In the genomic region with DNA sequence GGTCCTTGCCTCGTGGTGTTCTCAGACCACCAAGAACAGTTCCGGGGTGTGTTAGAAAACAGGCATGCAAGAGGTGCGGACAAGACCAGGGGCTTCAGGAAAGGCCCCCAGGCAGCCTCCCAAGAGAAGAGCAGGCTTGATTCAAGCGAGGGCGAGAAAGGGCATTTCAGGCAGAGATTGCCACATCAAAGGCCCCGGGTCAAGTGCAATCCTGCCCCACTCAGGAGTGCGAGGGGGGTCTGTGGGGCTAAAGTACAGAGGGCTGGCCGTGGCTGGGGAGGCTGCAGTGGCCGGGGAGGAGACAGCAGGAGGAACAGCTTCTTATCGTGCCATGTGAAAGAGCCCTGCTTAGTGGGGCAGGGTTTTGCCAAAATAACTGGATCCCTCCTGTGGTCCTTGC, we compare ENCODE assay signal across 22 cellular contexts. TPM values are rescaled to one million over a fixed set of nuclear protein-coding genes. Genes with fewer than 3 reads are reported as not detected.
"Had no signal": no experiment of that assay in that cellular context is flagged by ENCODE, and none has a peak within 500 bp of the region (broad histone marks: within the 10 kb centered on the region; RNA-seq: fewer than 3 reads in every experiment).

No MANE protein-coding gene starts in this region.

- H3K36me3 ChIP-seq: lower lobe of right lung, neutrophil, thoracic aorta, transverse colon had no signal

- H3K9me3 Mint-ChIP-seq: natural killer cell treated with Interleukin-12 subunit alpha and Interleukin-12 subunit beta and Interleukin-15 and Interleukin-18, amount 100 ng/mL, for 72 hours; stimulated activated naive B cell treated with anti-CD40 and anti-IgM and Interleukin-4, amounts not matched to agents 10 μg/mL and 1 μg/mL and 100 μg/mL, for 72 hours; stimulated activated naive CD8-positive, alpha-beta T cell treated with anti-CD3 and anti-CD28 coated beads, Interleukin-15, amount 100 ng/mL, for 72 hours had no signal

- H3K9me3 ChIP-seq: lower lobe of right lung, neutrophil, thoracic aorta, transverse colon had no signal

- H3K4me3 Mint-ChIP-seq: natural killer cell treated with Interleukin-12 subunit alpha and Interleukin-12 subunit beta and Interleukin-15 and Interleukin-18, amount 100 ng/mL, for 72 hours; stimulated activated naive B cell treated with anti-CD40 and anti-IgM and Interleukin-4, amounts not matched to agents 10 μg/mL and 1 μg/mL and 100 μg/mL, for 72 hours; stimulated activated naive CD8-positive, alpha-beta T cell treated with anti-CD3 and anti-CD28 coated beads, Interleukin-15, amount 100 ng/mL, for 72 hours had no signal

- H3K27ac ChIP-seq: coronary artery, dorsolateral prefrontal cortex, hepatocyte, lower lobe of right lung, neutrophil, thoracic aorta, transverse colon had no signal

- DNase-seq: dorsolateral prefrontal cortex; effector CD8-positive, alpha-beta T cell; foreskin melanocyte; head of caudate nucleus; lower lobe of right lung; mesenchymal stem cell; midbrain; stimulated activated CD4-positive, alpha-beta T cell treated with anti-CD3 and anti-CD28 coated beads, Interleukin-2, amount 100 ng/mL, for 24 hours; stimulated activated CD4-positive, alpha-beta T cell treated with anti-CD3 and anti-CD28 coated beads, Interleukin-4, amount 100 ng/mL, for 4 hours; stimulated activated naive B cell treated with anti-CD40 and anti-IgM and Interleukin-4, amounts not matched to agents 10 μg/mL and 1 μg/mL and 100 μg/mL, for 72 hours; stimulated activated naive CD8-positive, alpha-beta T cell treated with anti-CD3 and anti-CD28 coated beads, Interleukin-15, amount 100 ng/mL, for 72 hours; transverse colon had no signal

- H3K4me2 ChIP-seq: hepatocyte had no signal

- H3K4me3 ChIP-seq: coronary artery, dorsolateral prefrontal cortex, hepatocyte, lower lobe of right lung, thoracic aorta, transverse colon had no signal

- H3K36me3 Mint-ChIP-seq: natural killer cell treated with Interleukin-12 subunit alpha and Interleukin-12 subunit beta and Interleukin-15 and Interleukin-18, amount 100 ng/mL, for 72 hours; stimulated activated naive B cell treated with anti-CD40 and anti-IgM and Interleukin-4, amounts not matched to agents 10 μg/mL and 1 μg/mL and 100 μg/mL, for 72 hours had no signal

- H3K27me3 ChIP-seq: hepatocyte, transverse colon had no signal

- H2AFZ ChIP-seq: hepatocyte had no signal

- ATAC-seq: lower lobe of right lung; natural killer cell treated with Interleukin-12 subunit alpha and Interleukin-12 subunit beta and Interleukin-15 and Interleukin-18, amount 100 ng/mL, for 72 hours; sciatic nerve; stimulated activated naive B cell treated with anti-CD40 and anti-IgM and Interleukin-4, amounts not matched to agents 10 μg/mL and 1 μg/mL and 100 μg/mL, for 72 hours; stimulated activated naive CD8-positive, alpha-beta T cell treated with anti-CD3 and anti-CD28 coated beads, Interleukin-15, amount 100 ng/mL, for 72 hours had no signal

- H3K27ac Mint-ChIP-seq: natural killer cell treated with Interleukin-12 subunit alpha and Interleukin-12 subunit beta and Interleukin-15 and Interleukin-18, amount 100 ng/mL, for 72 hours; stimulated activated naive B cell treated with anti-CD40 and anti-IgM and Interleukin-4, amounts not matched to agents 10 μg/mL and 1 μg/mL and 100 μg/mL, for 72 hours had no signal

RNA-seq across cellular contexts. Expression of a gene that starts 2.7 kb away (rescaled TPM):
- total RNA-seq: natural killer cell treated with Interleukin-12 subunit alpha and Interleukin-12 subunit beta and Interleukin-15 and Interleukin-18, amount 100 ng/mL, for 72 hours; pulmonary artery endothelial cell had no signal

RNA-seq across cellular contexts. Expression of a gene that starts 54.0 kb away (rescaled TPM):
- total RNA-seq: chondrocyte; lower lobe of right lung; natural killer cell treated with Interleukin-12 subunit alpha and Interleukin-12 subunit beta and Interleukin-15 and Interleukin-18, amount 100 ng/mL, for 72 hours; osteocyte; pulmonary artery endothelial cell; skeletal muscle tissue had no signal
